ENCODE assay signal across 8 cellular contexts in genomic region chr21:44871576-44872265, GRCh38. TPM values are rescaled to one million over a fixed set of nuclear protein-coding genes. Genes with fewer than 3 reads are reported as not detected.
DNase-seq lines count a peak whose midpoint lies in the region; ATAC-seq and TF ChIP-seq lines count a peak whose summit lies in the region.

No MANE protein-coding gene starts in this region.

- H3K4me1 Mint-ChIP-seq in activated naive CD4-positive, alpha-beta T cell treated with anti-CD3 and anti-CD28 coated beads for 36 hours (ENCODE audit: low read depth): peaks cover 62% of the 10 kb centered on the region
- H3K4me1 Mint-ChIP-seq in WTC11 (peaks cover 60% of the 10 kb centered on the region), natural killer cell (peaks cover 65 to 69% of the 10 kb centered on the region in 2 donors)

- POLR2A ChIA-PET in WTC11 (lab: Charles Lee): no interaction called here

- H3K9me3 Mint-ChIP-seq in activated naive CD4-positive, alpha-beta T cell treated with anti-CD3 and anti-CD28 coated beads for 36 hours: no peaks in the 10 kb centered on the region
- H3K9me3 Mint-ChIP-seq in activated naive CD4-positive, alpha-beta T cell treated with anti-CD3 and anti-CD28 coated beads, Interleukin-2, amount 50 U/mL, for 72 hours: no peaks in the 10 kb centered on the region
- H3K9me3 Mint-ChIP-seq in WTC11 (no peaks in the 10 kb centered on the region), natural killer cell (no peaks in the 10 kb centered on the region)

- H3K36me3 Mint-ChIP-seq in activated naive CD4-positive, alpha-beta T cell treated with anti-CD3 and anti-CD28 coated beads for 36 hours (ENCODE audit: low read depth): peaks cover 6% of the 10 kb centered on the region
- H3K36me3 Mint-ChIP-seq in activated naive CD4-positive, alpha-beta T cell treated with anti-CD3 and anti-CD28 coated beads, Interleukin-2, amount 50 U/mL, for 72 hours: peaks cover 9 to 21% of the 10 kb centered on the region in 2 donors
- H3K36me3 Mint-ChIP-seq in WTC11 (no peaks in the 10 kb centered on the region), natural killer cell (no peaks in the 10 kb centered on the region)

- ATAC-seq in activated naive CD4-positive, alpha-beta T cell treated with anti-CD3 and anti-CD28 coated beads, Interleukin-2, amount 50 U/mL, for 72 hours: no peak
- ATAC-seq in WTC11 (no peak), natural killer cell (no peak), GM18498 (IDR thresholded peaks at IDR 0.05; ENCODE audit: unreplicated experiment) (no peak), HG02973 (IDR thresholded peaks at IDR 0.05; ENCODE audit: unreplicated experiment) (no peak)

- H3K27me3 Mint-ChIP-seq in activated naive CD4-positive, alpha-beta T cell treated with anti-CD3 and anti-CD28 coated beads for 36 hours (ENCODE audit: low read depth): no peaks in the 10 kb centered on the region
- H3K27me3 Mint-ChIP-seq in WTC11 (ENCODE audit: low read depth) (peaks cover 24% of the 10 kb centered on the region), natural killer cell (ENCODE audit: low read depth in 2 of 2) (no peaks in the 10 kb centered on the region)

- H3K27ac ChIP-seq in esophagus squamous epithelium: peak overlapping the region; percentile 95 to 97 (median 96)

- peaks cover 32 to 93% (median 51%) of the 10 kb centered on the region in 3 donors for H3K4me1 ChIP-seq in esophagus squamous epithelium

- peak overlapping the region; percentile 91 for H3K4me3 Mint-ChIP-seq in activated naive CD4-positive, alpha-beta T cell treated with anti-CD3 and anti-CD28 coated beads for 36 hours
- H3K4me3 Mint-ChIP-seq in WTC11 (peak overlapping the region; percentile 82), natural killer cell (peak overlapping the region; percentile 94)

- TF ChIP-seq CTCF in WTC11 (IDR thresholded peaks at IDR 0.05) (no peak), esophagus squamous epithelium (IDR thresholded peaks at IDR 0.05) (no peak), natural killer cell (IDR thresholded peaks at IDR 0.05) (no peak)

- peak overlapping the region; percentile 87 to 96 (median 92) for H3K4me3 ChIP-seq in esophagus squamous epithelium

- no peaks in the 10 kb centered on the region for H3K27me3 ChIP-seq in esophagus squamous epithelium

- DNase-seq in activated naive CD4-positive, alpha-beta T cell treated with anti-CD3 and anti-CD28 coated beads for 36 hours: peak; percentile 63
- DNase-seq in activated naive CD4-positive, alpha-beta T cell treated with anti-CD3 and anti-CD28 coated beads, Interleukin-2, amount 50 U/mL, for 72 hours (ENCODE audit: low spot score in 2 of 2): no peak
- DNase-seq in WTC11 (ENCODE audit: low spot score) (no peak), esophagus squamous epithelium (lab: John Stamatoyannopoulos, UW) (no peak), natural killer cell (no peak), NCI-H2029 treated with DMSO at 0.1 percent for 48 hours (lab: John Stamatoyannopoulos, UW) (no peak)

- H3K27ac Mint-ChIP-seq in activated naive CD4-positive, alpha-beta T cell treated with anti-CD3 and anti-CD28 coated beads for 36 hours: peak overlapping the region; percentile 82
- H3K27ac Mint-ChIP-seq in activated naive CD4-positive, alpha-beta T cell treated with anti-CD3 and anti-CD28 coated beads, Interleukin-2, amount 50 U/mL, for 72 hours: peak overlapping the region in 1 of 2 donors; percentile 87
- H3K27ac Mint-ChIP-seq in WTC11: peak overlapping the region; percentile 87
- peak overlapping the region; percentile 92 to 93 for H3K27ac Mint-ChIP-seq in natural killer cell

- peaks cover 0 to 2% (median 0%) of the 10 kb centered on the region in 3 donors for H3K36me3 ChIP-seq in esophagus squamous epithelium

- H3K9me3 ChIP-seq in esophagus squamous epithelium: no peaks in the 10 kb centered on the region

- WGBS in esophagus squamous epithelium, 2 donors: 12 to 23% methylated on average over 12 to 13 of the region's 14 CpGs

- no peak for TF ChIP-seq POLR2A in esophagus squamous epithelium (IDR thresholded peaks at IDR 0.05)

- intact Hi-C loops in activated naive CD4-positive, alpha-beta T cell treated with anti-CD3 and anti-CD28 coated beads for 36 hours (cut with micrococcal nuclease): loop anchor here (1.0 to 5.0 kb wide), 3 partner anchors 25 to 859 kb away; partner anchors contain the start of gene TRAPPC10
- intact Hi-C loops in esophagus squamous epithelium (cut with DNase I): loop anchor here (5.0 kb wide), 1 partner anchor 69 kb away; the partner anchor contains the start of gene UBE2G2
- intact Hi-C loops in natural killer cell (cut with micrococcal nuclease): no loop called here

- CTCF ChIA-PET in activated naive CD4-positive, alpha-beta T cell treated with anti-CD3 and anti-CD28 coated beads for 36 hours (lab: Charles Lee): interaction anchor here (1.1 to 1.5 kb wide), 3 partner anchors 16 to 79 kb away, joined by 3 to 7 read pairs (median 4); no protein-coding TSS in a partner anchor
- CTCF ChIA-PET in WTC11 (lab: Charles Lee): interaction anchor here (2.1 kb wide), 1 partner anchor 78 kb away, joined by 6 read pairs; no protein-coding TSS in a partner anchor

TF ChIP-seq in WTC11, 78 proteins besides CTCF, POLR2A, EP300 and RAD21:
- TF ChIP-seq ZNF263 (CRISPR knock-in tag; IDR thresholded peaks at IDR 0.05; ENCODE audit: low read depth) (no peak), TCF7 (CRISPR knock-in tag; IDR thresholded peaks at IDR 0.05; ENCODE audit: low read depth) (no peak), NFYB (CRISPR knock-in tag; conservative IDR thresholded peaks at IDR 0.05; ENCODE audit: low read depth) (no peak), MAX (CRISPR knock-in tag; IDR thresholded peaks at IDR 0.05) (no peak)

RNA-seq across cellular contexts. Expression of gene PTTG1IP, which starts 1.8 kb away (rescaled TPM):
- 10 to 100 TPM; 37.6 to 38.5 TPM for total RNA-seq in activated naive CD4-positive, alpha-beta T cell treated with anti-CD3 and anti-CD28 coated beads for 36 hours
- total RNA-seq in activated naive CD4-positive, alpha-beta T cell treated with anti-CD3 and anti-CD28 coated beads, Interleukin-2, amount 50 U/mL, for 72 hours: 10 to 100 TPM; 61.7 to 99.8 TPM
- total RNA-seq in WTC11 (2021) (96.0 to 117 TPM (median 112 TPM) in 3 replicates), esophagus squamous epithelium (100 to 1,000 TPM in 3 of 4 donors, 10 to 100 TPM in 1; 83.1 to 132 (median 114) TPM), natural killer cell (100 to 1,000 TPM in 2 of 3 donors, 10 to 100 TPM in 1; 96.8 to 144 (median 126) TPM)

RNA-seq across cellular contexts. Expression of gene ITGB2, which starts 49.0 kb away (rescaled TPM):
- 100 to 1,000 TPM; 182 to 185 TPM for total RNA-seq in activated naive CD4-positive, alpha-beta T cell treated with anti-CD3 and anti-CD28 coated beads for 36 hours
- total RNA-seq in activated naive CD4-positive, alpha-beta T cell treated with anti-CD3 and anti-CD28 coated beads, Interleukin-2, amount 50 U/mL, for 72 hours: 100 to 1,000 TPM; 151 to 272 TPM
- total RNA-seq in WTC11 (2021): 1.0 to 1.5 TPM (median 1.5 TPM) in 3 replicates
- total RNA-seq in esophagus squamous epithelium: 10 to 100 TPM in 2 of 4 donors, 1 to 10 TPM in 2; 6.6 to 47.1 (median 18.5) TPM
- total RNA-seq in natural killer cell: 1,000 to 10,000 TPM; 1,223 to 1,393 (median 1,250) TPM

RNA-seq across cellular contexts. Expression of gene SUMO3, which starts 53.9 kb away (rescaled TPM):
- total RNA-seq in activated naive CD4-positive, alpha-beta T cell treated with anti-CD3 and anti-CD28 coated beads for 36 hours: 10 to 100 TPM; 87.1 to 94.7 TPM
- total RNA-seq in activated naive CD4-positive, alpha-beta T cell treated with anti-CD3 and anti-CD28 coated beads, Interleukin-2, amount 50 U/mL, for 72 hours: 10 to 100 TPM; 72.8 to 81.2 TPM
- total RNA-seq in WTC11 (2021) (81.7 to 86.3 TPM (median 85.4 TPM) in 3 replicates), esophagus squamous epithelium (10 to 100 TPM; 22.9 to 55.0 (median 46.5) TPM), natural killer cell (10 to 100 TPM; 64.0 to 70.1 (median 65.2) TPM)

Comparison
In these comparisons a context has a peak if more than half of its experiments do, and no peak if none do; other contexts are left out.
1. RNA of gene ITGB2, which starts 49.0 kb away (total RNA-seq): 1,223 to 1,393 TPM in natural killer cell; 151 to 272 TPM in activated naive CD4-positive, alpha-beta T cell treated with anti-CD3 and anti-CD28 coated beads, Interleukin-2, amount 50 U/mL, for 72 hours, 182 to 185 TPM in activated naive CD4-positive, alpha-beta T cell treated with anti-CD3 and anti-CD28 coated beads for 36 hours, 6.6 to 47.1 TPM in esophagus squamous epithelium and 1.0 to 1.5 TPM in WTC11; every median in the first group is over 4 times any median in the second.
2. Peak in every context shown above with its lines, with median percentiles within 50 percentile points of each other: H3K4me3 Mint-ChIP-seq.